ENCODE assay signal across 13 cellular contexts in genomic region chr12:7899755-7900154, GRCh38.
DNase-seq lines count a peak whose midpoint lies in the region; TF ChIP-seq lines count a peak whose summit lies in the region.
"Had no signal": no experiment of that assay in that cellular context is flagged by ENCODE, and none has a peak within 500 bp of the region (broad histone marks: within the 10 kb centered on the region; RNA-seq: fewer than 3 reads in every experiment).

No MANE protein-coding gene starts in this region.

- in situ Hi-C loops in astrocyte of the cerebellum (cut with HindIII; ENCODE audit: low sequenced_read_pairs) (no loop called here), GM13976 (cut with MboI; ENCODE audit: low sequenced_read_pairs, unreplicated experiment) (no loop called here)

- no peak overlapping the region for H3K4me3 ChIP-seq in astrocyte of the cerebellum (ENCODE audit: low read depth, low read length)

- no peak for TF ChIP-seq CTCF in astrocyte of the cerebellum (IDR thresholded peaks at IDR 0.05; ENCODE audit: low read depth, low read length, missing control alignments)
- TF ChIP-seq CTCF in GM13976 (IDR thresholded peaks at IDR 0.05; ENCODE audit: borderline replicate concordance, control extremely low read depth, extremely low read depth, insufficient read depth, missing control alignments), result no peak

- DNase-seq in GM03348 (ENCODE audit: low spot score) (peak; percentile 58), astrocyte of the cerebellum (ENCODE audit: low read depth) (peak; percentile 29), fibroblast of the conjunctiva (ENCODE audit: low read depth) (peak; percentile 21), NCI-H1436 treated with DMSO at 0.1 percent for 48 hours (lab: John Stamatoyannopoulos, UW) (no peak), GM13976 (ENCODE audit: low spot score) (no peak)
- DNase-seq in stimulated activated CD4-positive, alpha-beta T cell treated with anti-CD3 and anti-CD28 coated beads, Interleukin-12 subunit alpha, Interleukin-12 subunit beta, amount 100 ng/mL, for 4 hours, result no peak
- DNase-seq in activated CD4-positive, alpha-beta T cell treated with anti-CD3 and anti-CD28 coated beads, Interleukin-2, amount 50 U/mL, for 48 hours, result no peak
- DNase-seq: COR-L47, H7, NCI-H1105, NCI-H187, NCI-H446 treated with DMSO at 0.1 percent for 48 hours, NCI-H774 had no signal

Comparison
In these comparisons a context has a peak if more than half of its experiments do, and no peak if none do; other contexts are left out.
1. DNase-seq: peak in GM03348 (single experiment), astrocyte of the cerebellum (single experiment) and fibroblast of the conjunctiva (single experiment); none in stimulated activated CD4-positive, alpha-beta T cell treated with anti-CD3 and anti-CD28 coated beads, Interleukin-12 subunit alpha, Interleukin-12 subunit beta, amount 100 ng/mL, for 4 hours (single experiment), NCI-H1436 treated with DMSO at 0.1 percent for 48 hours (single experiment), GM13976 (single experiment) and activated CD4-positive, alpha-beta T cell treated with anti-CD3 and anti-CD28 coated beads, Interleukin-2, amount 50 U/mL, for 48 hours (0 of 2).